Comparison of ENCODE assay signal across 24 cellular contexts in the genomic region with DNA sequence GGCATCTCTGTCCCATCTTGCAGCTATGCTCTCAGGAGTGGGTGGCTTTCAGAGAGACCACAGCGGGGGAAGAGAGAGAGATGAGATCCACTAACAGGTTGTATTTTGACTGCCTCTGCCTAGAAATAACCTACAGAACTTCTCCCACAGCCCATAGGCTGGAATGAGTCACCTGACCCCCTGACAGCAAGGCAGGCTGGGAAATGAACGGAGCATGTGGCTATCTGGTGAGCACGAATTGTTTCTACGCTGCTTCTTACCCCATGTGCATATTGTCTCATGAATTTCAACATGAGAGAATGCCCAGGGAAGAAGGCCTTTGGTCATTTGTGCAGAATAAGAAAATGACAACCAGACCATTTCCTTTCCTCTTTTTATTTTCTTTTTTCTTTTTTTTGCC.
DNase-seq lines count a peak whose midpoint lies in the region; ATAC-seq and TF ChIP-seq lines count a peak whose summit lies in the region.
"Had no signal": no experiment of that assay in that cellular context is flagged by ENCODE, and none has a peak within 500 bp of the region (broad histone marks: within the 10 kb centered on the region; RNA-seq: fewer than 3 reads in every experiment).

No MANE protein-coding gene starts in this region.

- H3K4me3 ChIP-seq in neural progenitor cell (no peak overlapping the region), foreskin fibroblast (ENCODE audit: low read depth in 1 of 2, low read length in 2 of 2) (no peak overlapping the region)
- H3K4me3 ChIP-seq: A549; BLaER1 treated with 17β-estradiol and CSF1 and Interleukin-3, amounts not matched to agents 10 nM and 100 nM; GM12878; HAP-1 had no signal

- no peak overlapping the region for H3K4me2 ChIP-seq in neural progenitor cell
- H3K4me2 ChIP-seq: A549; BLaER1 treated with 17β-estradiol and CSF1 and Interleukin-3, amounts not matched to agents 10 nM and 100 nM had no signal

- no peak overlapping the region for H2AFZ ChIP-seq in neural progenitor cell (replicated peaks)

- no peaks in the 10 kb centered on the region for H3K9me3 Mint-ChIP-seq in brain
- H3K9me3 Mint-ChIP-seq in mesothelial cell of epicardium = no peaks in the 10 kb centered on the region
- no peaks in the 10 kb centered on the region for H3K9me3 Mint-ChIP-seq in neural progenitor cell
- H3K9me3 Mint-ChIP-seq: CD4-positive, alpha-beta T cell; CD8-positive, alpha-beta memory T cell had no signal

- DNase-seq in mesothelial cell of epicardium (ENCODE audit: low spot score in 2 of 2, unreplicated experiment in 2 of 2) (no peak), neural progenitor cell (ENCODE audit: low spot score) (no peak), foreskin fibroblast (no peak), NCI-H2171 treated with DMSO at 0.1 percent for 48 hours (lab: John Stamatoyannopoulos, UW) (no peak), germinal center (ENCODE audit: low spot score) (no peak)
- DNase-seq: 8988T; ACHN; AML-193; BE2C; CD4-positive, alpha-beta T cell; CD8-positive, alpha-beta memory T cell; DMS 273 treated with DMSO at 0.1 percent for 48 hours; EL; GDM1; GOT3; HFFc6 had no signal

- ATAC-seq in GM21367 (IDR thresholded peaks at IDR 0.05; ENCODE audit: unreplicated experiment) = no peak
- ATAC-seq: A549, GM12878 had no signal

- H3K27me3 ChIP-seq in neural progenitor cell = no peaks in the 10 kb centered on the region
- H3K27me3 ChIP-seq: BE2C; BLaER1 treated with 17β-estradiol and CSF1 and Interleukin-3, amounts not matched to agents 10 nM and 100 nM had no signal

- H3K4me3 Mint-ChIP-seq in brain (peak overlapping the region in 1 of 5 experiments; percentile 46), mesothelial cell of epicardium (no peak overlapping the region), neural progenitor cell (no peak overlapping the region)
- H3K4me3 Mint-ChIP-seq: CD14-positive monocyte; CD4-positive, alpha-beta T cell; CD8-positive, alpha-beta memory T cell; HFFc6 had no signal

- H3K27ac Mint-ChIP-seq in brain (peak overlapping the region in 3 of 5 experiments; percentile 46 to 99 (median 95)), mesothelial cell of epicardium (peak overlapping the region; percentile 97), neural progenitor cell (peak overlapping the region; percentile 66)
- H3K27ac Mint-ChIP-seq: CD14-positive monocyte; CD4-positive, alpha-beta T cell; CD8-positive, alpha-beta memory T cell; HFFc6 had no signal

- H3K27ac ChIP-seq in VCaP (peak overlapping the region; percentile 43; the same call in 1 of the 2 replicates), neural progenitor cell (no peak overlapping the region)
- H3K27ac ChIP-seq: A549; BLaER1 treated with 17β-estradiol and CSF1 and Interleukin-3, amounts not matched to agents 10 nM and 100 nM had no signal

- H3K36me3 ChIP-seq in neural progenitor cell = no peaks in the 10 kb centered on the region
- H3K36me3 ChIP-seq: BE2C; BLaER1 treated with 17β-estradiol and CSF1 and Interleukin-3, amounts not matched to agents 10 nM and 100 nM; HAP-1 had no signal

- TF ChIP-seq CTCF in VCaP (conservative IDR thresholded peaks at IDR 0.05) (no peak), brain (conservative IDR thresholded peaks at IDR 0.05) (no peak), mesothelial cell of epicardium (IDR thresholded peaks at IDR 0.05; ENCODE audit: unreplicated experiment) (no peak), neural progenitor cell (IDR thresholded peaks at IDR 0.05) (no peak), foreskin fibroblast (IDR thresholded peaks at IDR 0.05; ENCODE audit: low read depth, low read length) (no peak)

- H3K4me1 Mint-ChIP-seq in brain (peaks cover 65% of the 10 kb centered on the region), mesothelial cell of epicardium (peaks cover 74% of the 10 kb centered on the region), neural progenitor cell (peaks cover 65% of the 10 kb centered on the region)
- H3K4me1 Mint-ChIP-seq: CD14-positive monocyte; CD8-positive, alpha-beta memory T cell had no signal

- peaks cover 7% of the 10 kb centered on the region for H3K36me3 Mint-ChIP-seq in brain
- peaks cover 2% of the 10 kb centered on the region for H3K36me3 Mint-ChIP-seq in mesothelial cell of epicardium
- peaks cover 7% of the 10 kb centered on the region for H3K36me3 Mint-ChIP-seq in neural progenitor cell
- H3K36me3 Mint-ChIP-seq: CD14-positive monocyte; CD8-positive, alpha-beta memory T cell had no signal

- no peaks in the 10 kb centered on the region for H4K20me1 ChIP-seq in neural progenitor cell (ENCODE audit: low read depth)
- H4K20me1 ChIP-seq: BLaER1 treated with 17β-estradiol and CSF1 and Interleukin-3, amounts not matched to agents 10 nM and 100 nM had no signal

- peaks cover 34% of the 10 kb centered on the region for H3K4me1 ChIP-seq in neural progenitor cell
- H3K4me1 ChIP-seq: A549; BE2C; BLaER1 treated with 17β-estradiol and CSF1 and Interleukin-3, amounts not matched to agents 10 nM and 100 nM had no signal

- no peaks in the 10 kb centered on the region for H3K79me2 ChIP-seq in neural progenitor cell (ENCODE audit: low read depth)

- H3K27me3 Mint-ChIP-seq in brain = peaks cover 5% of the 10 kb centered on the region
- H3K27me3 Mint-ChIP-seq in mesothelial cell of epicardium (ENCODE audit: low read depth) = no peaks in the 10 kb centered on the region
- peaks cover 3% of the 10 kb centered on the region for H3K27me3 Mint-ChIP-seq in neural progenitor cell (ENCODE audit: insufficient read depth, low read depth)

- H3F3A ChIP-seq in neural progenitor cell (ENCODE audit: low read depth) = peaks cover 29% of the 10 kb centered on the region

- no peak overlapping the region for H3K9ac ChIP-seq in neural progenitor cell
- H3K9ac ChIP-seq: BLaER1 treated with 17β-estradiol and CSF1 and Interleukin-3, amounts not matched to agents 10 nM and 100 nM had no signal

- no peaks in the 10 kb centered on the region for H3K9me3 ChIP-seq in neural progenitor cell (ENCODE audit: low read depth)
- H3K9me3 ChIP-seq: A549; BE2C; BLaER1 treated with 17β-estradiol and CSF1 and Interleukin-3, amounts not matched to agents 10 nM and 100 nM; HAP-1 had no signal
